9 cellular contexts compared by ENCODE assay signal in genomic region chr7:27201231-27202017, GRCh38. TPM values are rescaled to one million over a fixed set of nuclear protein-coding genes. Genes with fewer than 3 reads are reported as not detected.
DNase-seq lines count a peak whose midpoint lies in the region; ATAC-seq and TF ChIP-seq lines count a peak whose summit lies in the region.
"Had no signal": no experiment of that assay in that cellular context is flagged by ENCODE, and none has a peak within 500 bp of the region (broad histone marks: within the 10 kb centered on the region; RNA-seq: fewer than 3 reads in every experiment).

No MANE protein-coding gene starts in this region.

- peak overlapping the region; percentile 85 for H3K9ac ChIP-seq in Loucy (ENCODE audit: low read depth, low read length, poor library complexity, severe bottlenecking)
- no peak overlapping the region for H3K9ac ChIP-seq in trophoblast cell (ENCODE audit: low read length)

- H3K18ac ChIP-seq in trophoblast cell (ENCODE audit: low read length) = no peak overlapping the region

- no peak overlapping the region for H3K27ac ChIP-seq in trophoblast cell (ENCODE audit: low read depth, low read length)

- no peaks in the 10 kb centered on the region for H3K9me3 ChIP-seq in Loucy (ENCODE audit: insufficient read depth, low read depth, low read length)
- peaks cover 15% of the 10 kb centered on the region for H3K9me3 ChIP-seq in trophoblast cell (ENCODE audit: insufficient read depth, low read depth, low read length)

- H2AK5ac ChIP-seq in trophoblast cell (ENCODE audit: low read length) = no peak overlapping the region

- H2AFZ ChIP-seq in Loucy (ENCODE audit: low read length) = peak overlapping the region; percentile 63; the same call in 1 of the 2 replicates
- no peak overlapping the region for H2AFZ ChIP-seq in trophoblast cell (ENCODE audit: insufficient read depth, low read length, poor library complexity)

- H3K4me2 ChIP-seq in Loucy (ENCODE audit: low read depth, low read length, poor library complexity, severe bottlenecking) = peak overlapping the region; percentile 90
- no peak overlapping the region for H3K4me2 ChIP-seq in trophoblast cell (ENCODE audit: low read length)

- H2BK12ac ChIP-seq in trophoblast cell (ENCODE audit: low read length) = no peak overlapping the region

- H3K23ac ChIP-seq in trophoblast cell (ENCODE audit: low read length) = no peak overlapping the region

- no peaks in the 10 kb centered on the region for H3K9me2 ChIP-seq in Loucy (replicated peaks; ENCODE audit: low read depth, low read length)

- H4K8ac ChIP-seq in trophoblast cell (ENCODE audit: low read depth, low read length) = no peak overlapping the region

- H3K9me3 Mint-ChIP-seq in activated T-helper 17 cell treated with anti-CD3 and anti-CD28 coated beads, Interleukin-2, amount 50 U/mL, for 72 hours = no peaks in the 10 kb centered on the region

- peaks cover 76% of the 10 kb centered on the region for H3K27me3 Mint-ChIP-seq in activated T-helper 17 cell treated with anti-CD3 and anti-CD28 coated beads, Interleukin-2, amount 50 U/mL, for 72 hours

- no peak for ATAC-seq in activated T-helper 17 cell treated with anti-CD3 and anti-CD28 coated beads, Interleukin-2, amount 50 U/mL, for 72 hours (replicated peaks)
- no peak for ATAC-seq in GM21528 (IDR thresholded peaks at IDR 0.05; ENCODE audit: low FRiP score, unreplicated experiment)

- H4K20me1 ChIP-seq in Loucy (ENCODE audit: insufficient read depth, low read length, poor library complexity, severe bottlenecking) = peaks cover 28% of the 10 kb centered on the region

- H3K36me3 Mint-ChIP-seq in activated T-helper 17 cell treated with anti-CD3 and anti-CD28 coated beads, Interleukin-2, amount 50 U/mL, for 72 hours (ENCODE audit: low read depth) = peaks cover 6% of the 10 kb centered on the region

- H3K27me3 ChIP-seq in Loucy (ENCODE audit: insufficient read depth, low read length, poor library complexity, severe bottlenecking) (no peaks in the 10 kb centered on the region), trophoblast cell (ENCODE audit: insufficient read depth, low read length) (peaks cover 84% of the 10 kb centered on the region)

- TF ChIP-seq CTCF in Loucy (conservative IDR thresholded peaks at IDR 0.05; ENCODE audit: low read length) = peak; percentile 23; the same call in 1 of the 2 replicates

- no peak overlapping the region for H2BK120ac ChIP-seq in trophoblast cell (ENCODE audit: insufficient read depth, low read length, poor library complexity)

- H3K79me2 ChIP-seq in Loucy (ENCODE audit: insufficient read depth, low read length) (peaks cover 62% of the 10 kb centered on the region), trophoblast cell (ENCODE audit: control insufficient read depth, insufficient read depth, low read length, poor library complexity) (no peaks in the 10 kb centered on the region)

- H4K12ac ChIP-seq in trophoblast cell (ENCODE audit: low read depth, low read length) = no peak overlapping the region

- no CpG with 5 or more reads among the region's 9 CpGs for WGBS in trophoblast cell (ENCODE audit: extremely low coverage, insufficient coverage, insufficient read length)

- H3K4ac ChIP-seq in trophoblast cell (ENCODE audit: low read depth, low read length) = no peak overlapping the region

- no peaks in the 10 kb centered on the region for H3K79me1 ChIP-seq in trophoblast cell (ENCODE audit: low read length)

- no peaks in the 10 kb centered on the region; the same call in 1 of the 2 replicates for H3K36me3 ChIP-seq in Loucy (ENCODE audit: insufficient read depth, low read length)
- H3K36me3 ChIP-seq in trophoblast cell (ENCODE audit: control insufficient read depth in 1 of 2, insufficient read depth in 2 of 2, low read length in 2 of 2) = no peaks in the 10 kb centered on the region

- H3K4me1 ChIP-seq in Loucy (ENCODE audit: insufficient read depth, low read length, poor library complexity, severe bottlenecking) (peaks cover 27% of the 10 kb centered on the region), trophoblast cell (ENCODE audit: control insufficient read depth in 1 of 2, insufficient read depth in 2 of 2, low read length in 2 of 2) (peaks cover 16 to 20% of the 10 kb centered on the region in 2 experiments)

- H3K4me1 Mint-ChIP-seq in activated T-helper 17 cell treated with anti-CD3 and anti-CD28 coated beads, Interleukin-2, amount 50 U/mL, for 72 hours = peaks cover 20% of the 10 kb centered on the region

- no peak overlapping the region for H2BK5ac ChIP-seq in trophoblast cell (ENCODE audit: low read depth, low read length, poor library complexity)

- peak overlapping the region; percentile 64 for H3K4me3 Mint-ChIP-seq in activated T-helper 17 cell treated with anti-CD3 and anti-CD28 coated beads, Interleukin-2, amount 50 U/mL, for 72 hours

- H3K27ac Mint-ChIP-seq in activated T-helper 17 cell treated with anti-CD3 and anti-CD28 coated beads, Interleukin-2, amount 50 U/mL, for 72 hours = no peak overlapping the region

- H3K4me3 ChIP-seq in Loucy (ENCODE audit: low read length, poor library complexity, severe bottlenecking) (peak overlapping the region; percentile 92), trophoblast cell (ENCODE audit: low read depth, low read length) (no peak overlapping the region)

- H3K14ac ChIP-seq in trophoblast cell (ENCODE audit: low read length) = no peak overlapping the region

- H4K91ac ChIP-seq in trophoblast cell (ENCODE audit: low read depth, low read length) = no peak overlapping the region

- DNase-seq in retina (peak; percentile 57), NCI-H1092 treated with DMSO at 0.1 percent for 48 hours (lab: John Stamatoyannopoulos, UW) (no peak), trophoblast cell (no peak)
- DNase-seq: NCI-H446, nucleus accumbens had no signal

- 0 out of 2 replicates have a peak, but pooled peaks cover 2% of the 10 kb centered on the region for H3F3A ChIP-seq in Loucy (ENCODE audit: low read depth)

RNA-seq across cellular contexts. Expression of gene HOXA13, which starts 1.5 kb away (rescaled TPM):
- not detected for total RNA-seq in activated T-helper 17 cell treated with anti-CD3 and anti-CD28 coated beads, Interleukin-2, amount 50 U/mL, for 72 hours
- polyA plus RNA-seq in trophoblast cell (2013) = 0.82 and 1.00 TPM in 2 replicates

RNA-seq across cellular contexts. Expression of gene HOXA11, which starts 16.4 kb away (rescaled TPM):
- not detected for total RNA-seq in activated T-helper 17 cell treated with anti-CD3 and anti-CD28 coated beads, Interleukin-2, amount 50 U/mL, for 72 hours
- polyA plus RNA-seq in trophoblast cell (2013) = 1.5 and 2.2 TPM in 2 replicates
- total RNA-seq: bronchial epithelial cell had no signal

RNA-seq across cellular contexts. Expression of gene HOXA10, which starts 27.3 kb away (rescaled TPM):
- total RNA-seq in activated T-helper 17 cell treated with anti-CD3 and anti-CD28 coated beads, Interleukin-2, amount 50 U/mL, for 72 hours = not detected
- 1.5 and 2.1 TPM in 2 replicates for polyA plus RNA-seq in trophoblast cell (2013)
- total RNA-seq: bronchial epithelial cell had no signal

RNA-seq across cellular contexts. Expression of gene HOXA9, which starts 36.1 kb away (rescaled TPM):
- not detected for total RNA-seq in activated T-helper 17 cell treated with anti-CD3 and anti-CD28 coated beads, Interleukin-2, amount 50 U/mL, for 72 hours
- polyA plus RNA-seq in trophoblast cell (2013) = 1.2 and 1.5 TPM in 2 replicates
- total RNA-seq: bronchial epithelial cell had no signal

RNA-seq across cellular contexts. Expression of gene EVX1, which starts 41.2 kb away (rescaled TPM):
- not detected for total RNA-seq in activated T-helper 17 cell treated with anti-CD3 and anti-CD28 coated beads, Interleukin-2, amount 50 U/mL, for 72 hours
- 0.78 and 0.81 TPM in 2 replicates for polyA plus RNA-seq in trophoblast cell (2013)
- total RNA-seq: bronchial epithelial cell had no signal
